ENCODE assay signal across 19 cellular contexts in the genomic region with DNA sequence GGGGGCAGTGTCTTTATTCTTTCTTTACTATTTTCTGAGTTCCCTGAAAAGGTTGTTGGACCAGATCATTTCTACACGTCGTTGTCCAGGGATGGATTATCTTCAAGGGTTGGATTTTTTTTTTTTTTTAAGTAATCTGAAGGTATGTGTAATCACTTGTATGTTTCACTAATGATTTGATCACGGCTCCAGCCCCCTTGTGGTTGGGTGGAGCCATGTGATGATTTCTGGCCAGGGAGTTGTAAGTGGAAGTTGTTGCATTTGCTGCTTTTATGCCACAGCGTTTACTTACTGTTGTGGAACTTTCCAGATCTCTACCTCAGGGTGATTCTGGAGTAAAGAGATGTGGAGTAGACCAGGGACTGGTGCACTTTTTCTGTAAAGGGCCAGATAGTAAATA.
DNase-seq lines count a peak whose midpoint lies in the region; ATAC-seq, FAIRE-seq and TF ChIP-seq lines count a peak whose summit lies in the region.
"Had no signal": no experiment of that assay in that cellular context is flagged by ENCODE, and none has a peak within 500 bp of the region (broad histone marks: within the 10 kb centered on the region; RNA-seq: fewer than 3 reads in every experiment).

No MANE protein-coding gene starts in this region.

- no peak overlapping the region for H3K4me3 ChIP-seq in left ventricle myocardium inferior
- H3K4me3 ChIP-seq: adrenal gland, cardiac muscle cell, gastrocnemius medialis, suprapubic skin had no signal

- H3K4me1 ChIP-seq in left ventricle myocardium inferior = no peaks in the 10 kb centered on the region
- H3K4me1 ChIP-seq: adrenal gland, gastrocnemius medialis, suprapubic skin had no signal

- DNase-seq in D721Med (ENCODE audit: insufficient read length, low spot score) (no peak), pons (ENCODE audit: low spot score) (peak; percentile 31), left ventricle myocardium inferior (no peak), SW480 (ENCODE audit: low spot score) (no peak), NCI-H345 treated with DMSO at 0.1 percent for 48 hours (lab: John Stamatoyannopoulos, UW; ENCODE audit: unreplicated experiment) (no peak)
- DNase-seq: activated CD4-positive, alpha-beta T cell treated with anti-CD3 and anti-CD28 coated beads, Interleukin-2, amount 50 U/mL, for 1 hour; activated gamma-delta T cell; adrenal gland; CD8-positive, alpha-beta T cell; gastrocnemius medialis; left colon; NCI-H1930; NCI-H446; stimulated activated CD4-positive, alpha-beta T cell treated with anti-CD3 and anti-CD28 coated beads, Interleukin-12 subunit alpha, Interleukin-12 subunit beta, amount 100 ng/mL, for 4 hours had no signal

- TF ChIP-seq CTCF in D721Med (IDR thresholded peaks at IDR 0.05; ENCODE audit: insufficient read depth, missing control alignments) = peak; percentile 54
- TF ChIP-seq CTCF in LNCAP (IDR thresholded peaks at IDR 0.05) = peak; percentile 16; the same call in 1 of the 2 replicates
- TF ChIP-seq CTCF in left ventricle myocardium inferior (IDR thresholded peaks at IDR 0.05; ENCODE audit: borderline replicate concordance) = no peak

- no peak for ATAC-seq in GM18870 (IDR thresholded peaks at IDR 0.05; ENCODE audit: unreplicated experiment)
- ATAC-seq: CD8-positive, alpha-beta T cell; gastrocnemius medialis; left colon had no signal

- H3K27ac ChIP-seq in cingulate gyrus (ENCODE audit: low read depth, low read length) (peak overlapping the region; percentile 76), left ventricle myocardium inferior (replicated peaks) (no peak overlapping the region)
- H3K27ac ChIP-seq: adrenal gland, cardiac muscle cell, gastrocnemius medialis, suprapubic skin had no signal

- intact Hi-C loops in left ventricle myocardium inferior (cut with micrococcal nuclease) = no loop called here

- H3K27me3 ChIP-seq in left ventricle myocardium inferior (ENCODE audit: low read depth) = peaks cover 43% of the 10 kb centered on the region
- H3K27me3 ChIP-seq: adrenal gland, cardiac muscle cell, gastrocnemius medialis, suprapubic skin had no signal

- H3K36me3 ChIP-seq in left ventricle myocardium inferior = no peaks in the 10 kb centered on the region
- H3K36me3 ChIP-seq: adrenal gland, cardiac muscle cell, gastrocnemius medialis, suprapubic skin had no signal

- FAIRE-seq in D721Med (lab: Jason Lieb, UNC) = no peak

- H3K9me3 ChIP-seq in left ventricle myocardium inferior (replicated peaks) = peaks cover 20% of the 10 kb centered on the region
- H3K9me3 ChIP-seq: adrenal gland, gastrocnemius medialis had no signal
